In genomic region chr2:796151-796955, GRCh38 we compare ENCODE assay signal across 1 cellular context.
TF ChIP-seq lines count a peak whose summit lies in the region.

No MANE protein-coding gene starts in this region.

TF ChIP-seq in H1, 55 proteins besides CTCF, POLR2A, EP300 and RAD21:
- TF ChIP-seq USF2 (IDR thresholded peaks at IDR 0.05; ENCODE audit: low read length) (no peak), TAF7 (optimal IDR thresholded peaks at IDR 0.05; ENCODE audit: borderline replicate concordance, low read depth, low read length) (no peak), MAFK (IDR thresholded peaks at IDR 0.05; ENCODE audit: low read depth, low read length) (no peak)
